ENCODE assay signal across 19 cellular contexts in genomic region chr7:110646814-110647213, GRCh38.
"Had no signal": no experiment of that assay in that cellular context is flagged by ENCODE, and none has a peak within 500 bp of the region (broad histone marks: within the 10 kb centered on the region; RNA-seq: fewer than 3 reads in every experiment).

No MANE protein-coding gene starts in this region.

- H3K27me3 ChIP-seq: neural progenitor cell, sigmoid colon, spleen, tibial nerve, upper lobe of left lung had no signal

- H3K4me2 ChIP-seq: neural progenitor cell had no signal

- H3K9me3 ChIP-seq: prostate gland, sigmoid colon, spleen, thoracic aorta, tibial nerve, upper lobe of left lung had no signal

- H3K36me3 ChIP-seq: neural progenitor cell, prostate gland, sigmoid colon, spleen, thoracic aorta, tibial nerve, upper lobe of left lung had no signal

- H3K4me3 ChIP-seq: lung, neural progenitor cell, prostate gland, sigmoid colon, spleen, thoracic aorta, tibial nerve, upper lobe of left lung had no signal

- H3K27ac ChIP-seq: neural progenitor cell, prostate gland, sigmoid colon, spleen, thoracic aorta, tibial nerve, upper lobe of left lung had no signal

- H2AFZ ChIP-seq: neural progenitor cell had no signal

- H3K9ac ChIP-seq: neural progenitor cell had no signal

- ATAC-seq: effector memory CD8-positive, alpha-beta T cell; left lobe of liver; naive thymus-derived CD4-positive, alpha-beta T cell; right cardiac atrium; stimulated activated memory B cell treated with anti-CD40 and anti-IgM and Interleukin-4, amounts not matched to agents 10 μg/mL and 1 μg/mL and 100 μg/mL, for 72 hours; stimulated activated naive CD8-positive, alpha-beta T cell treated with anti-CD3 and anti-CD28 coated beads, Interleukin-15, Interleukin-2, amounts not matched to agents 100 U/mL and 50 U/mL, for 24 hours had no signal

- DNase-seq: cortex of kidney; effector memory CD8-positive, alpha-beta T cell; kidney; midbrain; naive thymus-derived CD4-positive, alpha-beta T cell; right cardiac atrium; sigmoid colon; spleen; stimulated activated CD4-positive, alpha-beta T cell treated with anti-CD3 and anti-CD28 coated beads, Interleukin-4, amount 100 ng/mL, for 4 hours; stimulated activated naive CD8-positive, alpha-beta T cell treated with anti-CD3 and anti-CD28 coated beads, Interleukin-15, Interleukin-2, amounts not matched to agents 100 U/mL and 50 U/mL, for 24 hours; substantia nigra; upper lobe of left lung had no signal

- H3K4me1 ChIP-seq: prostate gland, sigmoid colon, spleen, tibial nerve, upper lobe of left lung had no signal
